Comparison of ENCODE assay signal across 13 cellular contexts in genomic region chr19:42051166-42052115, GRCh38. TPM values are rescaled to one million over a fixed set of nuclear protein-coding genes. Genes with fewer than 3 reads are reported as not detected.
DNase-seq lines count a peak whose midpoint lies in the region; ATAC-seq, FAIRE-seq and TF ChIP-seq lines count a peak whose summit lies in the region.
"Had no signal": no experiment of that assay in that cellular context is flagged by ENCODE, and none has a peak within 500 bp of the region (broad histone marks: within the 10 kb centered on the region; RNA-seq: fewer than 3 reads in every experiment).

No MANE protein-coding gene starts in this region.

- H3K9me3 ChIP-seq in A549 = no peaks in the 10 kb centered on the region
- no peaks in the 10 kb centered on the region for H3K9me3 ChIP-seq in RWPE2 (ENCODE audit: severe bottlenecking)
- H3K9me3 ChIP-seq in hepatocyte (ENCODE audit: low read depth) = no peaks in the 10 kb centered on the region

- CTCF ChIA-PET in A549 (lab: Yijun Ruan, JAX) = interaction anchor here (0.6 to 21.9 kb wide), 14 partner anchors 7 to 216 kb away, joined by 3 to 324 read pairs (median 5); no protein-coding TSS in a partner anchor
- CTCF ChIA-PET in Calu3 (lab: Charles Lee) = interaction anchor here (1.1 to 2.1 kb wide), 3 partner anchors 9 to 30 kb away, joined by 3 to 10 read pairs (median 4); no protein-coding TSS in a partner anchor

- peaks cover 27% of the 10 kb centered on the region for H3K27me3 Mint-ChIP-seq in Calu3 (ENCODE audit: unreplicated experiment)

- peaks cover 24% of the 10 kb centered on the region for H3K4me1 Mint-ChIP-seq in Calu3 (ENCODE audit: low read depth, unreplicated experiment)

- POLR2A ChIA-PET in A549 (lab: Yijun Ruan, JAX) = interaction anchor here (0.5 to 1.0 kb wide), 2 partner anchors 22 to 25 kb away, joined by 4 read pairs; partner anchors contain the start of gene ZNF574

- no peak overlapping the region for H3K4me3 ChIP-seq in A549
- no peak overlapping the region for H3K4me3 ChIP-seq in RWPE2 (ENCODE audit: severe bottlenecking)
- H3K4me3 ChIP-seq in hepatocyte = no peak overlapping the region

- H3K27ac ChIP-seq in A549 (no peak overlapping the region), RWPE2 (ENCODE audit: poor library complexity, severe bottlenecking) (peak overlapping the region; percentile 77), hepatocyte (no peak overlapping the region)

- DNase-seq in A549 (ENCODE audit: low read depth in 1 of 2, low spot score in 1 of 2) (no peak), Calu3 (peak; percentile 56), RWPE2 (ENCODE audit: low spot score) (peak; percentile 87), hepatocyte (ENCODE audit: low spot score) (peak; percentile 40), NCI-H1417 (lab: John Stamatoyannopoulos, UW) (no peak), NCI-H187 treated with DMSO at 0.1 percent for 48 hours (lab: John Stamatoyannopoulos, UW) (no peak), AG08396 (ENCODE audit: low spot score) (no peak), NOMO-1 treated with dmso at 0.1 percent for 144 hours (lab: John Stamatoyannopoulos, UW; ENCODE audit: unreplicated experiment) (no peak)
- DNase-seq: anterior cingulate cortex, DND-41, nucleus accumbens had no signal

- BruUV-seq in Calu3 (replicated peaks; lab: Mats Ljungman, UMichigan) = no TSS peak

- no peaks in the 10 kb centered on the region for H3K9me3 Mint-ChIP-seq in Calu3 (ENCODE audit: low read depth, unreplicated experiment)

- H3K4me1 ChIP-seq in A549 = peaks cover 14% of the 10 kb centered on the region; the same call in 1 of the 3 replicates
- peaks cover 27% of the 10 kb centered on the region for H3K4me1 ChIP-seq in RWPE2 (ENCODE audit: insufficient read depth, poor library complexity, severe bottlenecking)
- H3K4me1 ChIP-seq in hepatocyte (ENCODE audit: insufficient read depth) = no peaks in the 10 kb centered on the region

- 85% methylated on average over 14 of the region's 14 CpGs for WGBS in A549 (ENCODE audit: missing lambda C conversion rate)
- 91% methylated on average over 14 of the region's 14 CpGs for whole genome bisulfite sequencing in hepatocyte (ENCODE audit: low lambda C conversion rate, missing lambda C conversion rate)

- no peak overlapping the region for H3K4me3 Mint-ChIP-seq in Calu3 (ENCODE audit: low read depth, unreplicated experiment)

- H3K27ac Mint-ChIP-seq in Calu3 (ENCODE audit: unreplicated experiment) = peak overlapping the region; percentile 43

- TF ChIP-seq EP300 in A549 (IDR thresholded peaks at IDR 0.05) = no peak

- H3K9me2 ChIP-seq in hepatocyte (replicated peaks; ENCODE audit: insufficient read depth) = no peaks in the 10 kb centered on the region

- ATAC-seq in A549 (peak; percentile 6 to 21), RWPE2 (ENCODE audit: low read depth) (peak; percentile 91)

- H3K27me3 ChIP-seq in RWPE2 (ENCODE audit: insufficient read depth, poor library complexity, severe bottlenecking) (no peaks in the 10 kb centered on the region), hepatocyte (no peaks in the 10 kb centered on the region)

- no peak for TF ChIP-seq CTCF in A549 (IDR thresholded peaks at IDR 0.05)
- TF ChIP-seq CTCF in Calu3 (IDR thresholded peaks at IDR 0.05; ENCODE audit: unreplicated experiment) = no peak
- TF ChIP-seq CTCF in RWPE2 (IDR thresholded peaks at IDR 0.05; ENCODE audit: poor library complexity, severe bottlenecking) = no peak
- no peak for TF ChIP-seq CTCF in hepatocyte (IDR thresholded peaks at IDR 0.05; ENCODE audit: poor library complexity)

- FAIRE-seq in A549 (lab: Jason Lieb, UNC) = no peak
- FAIRE-seq: islet of Langerhans, TTC549 had no signal

- no peak for TF ChIP-seq POLR2A in A549 (IDR thresholded peaks at IDR 0.05; ENCODE audit: low read length)

- H3K79me2 ChIP-seq in hepatocyte = no peaks in the 10 kb centered on the region

- no peak for TF ChIP-seq RAD21 in A549 (conservative IDR thresholded peaks at IDR 0.05 in 1 of 2, IDR thresholded peaks at IDR 0.05 in 1 of 2)

- H3K36me3 ChIP-seq in RWPE2 (ENCODE audit: low read depth) (no peaks in the 10 kb centered on the region), hepatocyte (replicated peaks; ENCODE audit: insufficient read depth, low read depth) (no peaks in the 10 kb centered on the region)

- H3K4me2 ChIP-seq in A549 (no peak overlapping the region), hepatocyte (no peak overlapping the region)

- H2AFZ ChIP-seq in hepatocyte = no peak overlapping the region

- intact Hi-C loops in Calu3 (cut with micrococcal nuclease; ENCODE audit: unreplicated experiment) = no loop called here

- no peaks in the 10 kb centered on the region for H3K36me3 Mint-ChIP-seq in Calu3 (ENCODE audit: insufficient read depth, unreplicated experiment)

- no peaks in the 10 kb centered on the region for H4K20me1 ChIP-seq in hepatocyte (ENCODE audit: insufficient read depth, poor library complexity, severe bottlenecking)

TF ChIP-seq in A549, 52 proteins besides CTCF, POLR2A, EP300 and RAD21:
- TF ChIP-seq USF2 (IDR thresholded peaks at IDR 0.05) = no peak
- TF ChIP-seq RCOR1 (IDR thresholded peaks at IDR 0.05; ENCODE audit: low read depth, low read length) = no peak
- no peak for TF ChIP-seq SMC3 (IDR thresholded peaks at IDR 0.05)
- TF ChIP-seq CHD2 (IDR thresholded peaks at IDR 0.05; ENCODE audit: low read length, partially characterized antibody) = no peak
- TF ChIP-seq FOSB (CRISPR knock-in tag; IDR thresholded peaks at IDR 0.05) = no peak
- no peak for TF ChIP-seq FOXS1 (CRISPR knock-in tag; IDR thresholded peaks at IDR 0.05)
- TF ChIP-seq ZFP36 (IDR thresholded peaks at IDR 0.05; ENCODE audit: borderline replicate concordance, partially characterized antibody) = peak; percentile 74

RNA-seq across cellular contexts. Expression of gene GRIK5, which starts 18.6 kb away (rescaled TPM):
- polyA plus RNA-seq in A549 (2011; rRNA removed) (0.22 and 0.42 TPM in 2 replicates), A549 (2017; fragmentation: RNase III; extraction: RNeasy Plus Mini Kit Qiagen cat#74134 plus additional on column Dnase treatment) (0.30 to 0.54 TPM (median 0.45 TPM) in 3 replicates), hepatocyte (0.34 and 0.50 TPM in 2 replicates)
- 0.26 and 0.32 TPM in 2 replicates for polyA plus RNA-seq in A549 (2012; cell fraction: cytosol; rRNA removed)
- 1.6 and 2.0 TPM in 2 replicates for polyA plus RNA-seq in A549 (2012; cell fraction: nucleus; rRNA removed)
- 0.12 and 0.34 TPM in 2 replicates for polyA minus RNA-seq in A549 (2011; rRNA and poly(A)+ RNA removed)
- total RNA-seq in Calu3 (2022) (0.44 and 0.61 TPM in 2 replicates), hepatocyte (0.60 and 0.92 TPM in 2 replicates)

RNA-seq across cellular contexts. Expression of gene ZNF574, which starts 24.5 kb away (rescaled TPM):
- 11.3 and 16.9 TPM in 2 replicates for polyA plus RNA-seq in A549 (2011; rRNA removed)
- 17.0 and 26.0 TPM in 2 replicates for polyA plus RNA-seq in A549 (2012; cell fraction: cytosol; rRNA removed)
- polyA plus RNA-seq in A549 (2012; cell fraction: nucleus; rRNA removed) = 31.8 and 49.4 TPM in 2 replicates
- 20.9 to 21.8 TPM (median 21.1 TPM) in 3 replicates for polyA plus RNA-seq in A549 (2017; fragmentation: RNase III; extraction: RNeasy Plus Mini Kit Qiagen cat#74134 plus additional on column Dnase treatment)
- polyA minus RNA-seq in A549 (2011; rRNA and poly(A)+ RNA removed) = 41.8 and 63.4 TPM in 2 replicates
- 22.0 and 22.1 TPM in 2 replicates for total RNA-seq in Calu3 (2022)
- 10.7 and 11.8 TPM in 2 replicates for total RNA-seq in hepatocyte
- 13.3 and 13.6 TPM in 2 replicates for polyA plus RNA-seq in hepatocyte

RNA-seq across cellular contexts. Expression of gene ATP1A3, which starts 57.4 kb away (rescaled TPM):
- polyA plus RNA-seq in A549 (2011; rRNA removed) = 0.67 and 0.69 TPM in 2 replicates
- polyA plus RNA-seq in A549 (2012; cell fraction: cytosol; rRNA removed) = 1.2 and 1.3 TPM in 2 replicates
- polyA plus RNA-seq in A549 (2012; cell fraction: nucleus; rRNA removed) = 2.9 and 3.8 TPM in 2 replicates
- 3.4 to 3.8 TPM (median 3.7 TPM) in 3 replicates for polyA plus RNA-seq in A549 (2017; fragmentation: RNase III; extraction: RNeasy Plus Mini Kit Qiagen cat#74134 plus additional on column Dnase treatment)
- 1.3 and 2.6 TPM in 2 replicates for polyA minus RNA-seq in A549 (2011; rRNA and poly(A)+ RNA removed)
- total RNA-seq in Calu3 (2022) = 1.1 and 1.7 TPM in 2 replicates
- 0.03 TPM in 1 of 2 replicates, not detected in the other for total RNA-seq in hepatocyte
- polyA plus RNA-seq in hepatocyte = 0.82 TPM in 1 of 2 replicates, not detected in the other

Comparison
In these comparisons a context has a peak if more than half of its experiments do, and no peak if none do; other contexts are left out.
1. DNase-seq: peak in Calu3 (single experiment), RWPE2 (single experiment) and hepatocyte (single experiment); none in A549 (0 of 2), NCI-H1417 (0 of 3), NCI-H187 treated with DMSO at 0.1 percent for 48 hours (single experiment), AG08396 (single experiment) and NOMO-1 treated with dmso at 0.1 percent for 144 hours (single experiment).